In genomic region chr3:53881691-53882593, GRCh38 we compare ENCODE assay signal across 8 cellular contexts. TPM values are rescaled to one million over a fixed set of nuclear protein-coding genes. Genes with fewer than 3 reads are reported as not detected.
A peak's percentile ranks its signal among the peaks of the same experiment; 100 is the strongest.
DNase-seq lines count a peak whose midpoint lies in the region; ATAC-seq and TF ChIP-seq lines count a peak whose summit lies in the region.

ACTR8 (minus strand) TSS chr3:53882152; CDS start chr3:53882101, 51 bp downstream.

- H3K27ac Mint-ChIP-seq in nephron, result peak within 1 kb of the TSS; percentile 90 to 98 (median 98)

- ATAC-seq in GM21619 (IDR thresholded peaks at IDR 0.05; ENCODE audit: unreplicated experiment), result peak; percentile 81
- peak; percentile 95 for ATAC-seq in stimulated activated naive CD8-positive, alpha-beta T cell treated with anti-CD3 and anti-CD28 coated beads, Interleukin-15, Interleukin-2, amounts not matched to agents 100 U/mL and 50 U/mL, for 24 hours

- peak within 1 kb of the TSS; percentile 96 for H3K4me3 ChIP-seq in fibroblast of the aortic adventitia (ENCODE audit: low read depth, low read length)

- peak; percentile 95 for TF ChIP-seq POLR2A in Raji (IDR thresholded peaks at IDR 0.05; ENCODE audit: insufficient read depth, low read depth, low read length)

- TF ChIP-seq CTCF in fibroblast of the aortic adventitia (IDR thresholded peaks at IDR 0.05; ENCODE audit: insufficient read depth, low read length) (no peak), nephron (IDR thresholded peaks at IDR 0.05; ENCODE audit: unreplicated experiment in 3 of 3) (peak in 1 of 3 experiments; percentile 22)

- no peaks in the 10 kb centered on the region for H3K27me3 Mint-ChIP-seq in nephron (ENCODE audit: low read depth)

- peak; percentile 55 for DNase-seq in DMS79 treated with DMSO at 0.1 percent for 48 hours (lab: John Stamatoyannopoulos, UW)
- peak; percentile 90 for DNase-seq in KBM-7
- DNase-seq in activated T-helper 9 cell treated with anti-CD3 and anti-CD28 coated beads, Interleukin-2, amount 50 U/mL, for 16 hours (ENCODE audit: low read depth), result peak; percentile 78
- DNase-seq in fibroblast of the aortic adventitia (ENCODE audit: low read depth), result peak; percentile 78
- peak; percentile 89 for DNase-seq in stimulated activated naive CD8-positive, alpha-beta T cell treated with anti-CD3 and anti-CD28 coated beads, Interleukin-15, Interleukin-2, amounts not matched to agents 100 U/mL and 50 U/mL, for 24 hours

- peak within 1 kb of the TSS; percentile 93 to 99 (median 96) for H3K4me3 Mint-ChIP-seq in nephron

- peaks cover 24% of the 10 kb centered on the region for H3K4me1 Mint-ChIP-seq in nephron

- peaks cover 45% of the 10 kb centered on the region for H3K36me3 Mint-ChIP-seq in nephron (ENCODE audit: low read depth)

- H3K9me3 Mint-ChIP-seq in nephron, result no peaks in the 10 kb centered on the region

- in situ Hi-C loops in KBM-7 (cut with MboI; ENCODE audit: low pct_unique_long_range_greater_than_20kb, low sequenced_read_pairs), result no loop called here

RNA-seq across cellular contexts. Expression of gene ACTR8, which starts in this region (rescaled TPM):
- 19.2 and 29.5 TPM in 2 replicates for total RNA-seq in fibroblast of the aortic adventitia (ENCODE audit: low replicate concordance)

Comparison
In these comparisons a context has a peak if more than half of its experiments do, and no peak if none do; other contexts are left out.
1. Peak in every context shown above with its lines: DNase-seq, ATAC-seq and H3K4me3 ChIP-seq.